ENCODE assay signal across 8 cellular contexts in the genomic region with DNA sequence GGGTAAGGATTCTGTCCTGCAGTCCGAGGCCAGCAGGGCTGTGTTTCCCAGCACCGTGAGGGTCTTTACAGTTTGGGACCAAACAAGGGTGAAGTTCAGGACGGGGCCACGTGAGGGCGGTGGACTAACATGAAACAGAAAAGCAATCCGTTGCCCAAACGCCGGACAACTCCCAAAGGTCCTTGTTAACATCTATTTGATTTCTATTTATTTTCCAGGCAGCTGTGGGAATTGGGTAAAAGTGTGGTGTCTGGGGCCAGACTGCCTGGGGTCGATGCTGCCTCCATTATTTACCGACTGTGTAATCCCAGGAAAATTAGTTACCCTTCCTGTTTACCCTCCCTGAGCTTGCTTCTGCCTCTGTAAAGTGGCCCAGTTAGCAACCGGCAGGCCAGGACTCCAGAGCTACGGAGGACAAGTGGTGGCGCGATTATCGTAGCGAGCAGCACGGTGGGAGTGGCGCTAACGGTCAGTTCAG.
DNase-seq lines count a peak whose midpoint lies in the region; ATAC-seq, FAIRE-seq and TF ChIP-seq lines count a peak whose summit lies in the region.

No MANE protein-coding gene starts in this region.

- no peak overlapping the region for H3K27ac ChIP-seq in neural progenitor cell
- no peak overlapping the region for H3K27ac ChIP-seq in upper lobe of left lung

- DNase-seq in Daoy (ENCODE audit: low read depth) (peak; percentile 76), NCI-H82 treated with DMSO at 0.1 percent for 48 hours (lab: John Stamatoyannopoulos, UW; ENCODE audit: unreplicated experiment) (peak; percentile 72), frontal cortex (ENCODE audit: low spot score in 2 of 2) (peak; percentile 15 to 57), neural progenitor cell (ENCODE audit: low spot score) (peak; percentile 92), upper lobe of left lung (peak in 1 of 2 donors; percentile 76)
- peak; percentile 70 to 76 for DNase-seq in activated T-cell treated with anti-CD3 and anti-CD28 coated beads, Interleukin-2, amount 50 U/mL, for 48 hours

- H3K79me2 ChIP-seq in neural progenitor cell (ENCODE audit: low read depth): no peaks in the 10 kb centered on the region

- peaks cover 12% of the 10 kb centered on the region for H3K27me3 Mint-ChIP-seq in neural progenitor cell (ENCODE audit: insufficient read depth, low read depth)

- peak overlapping the region; percentile 37 for H3K4me3 ChIP-seq in neural progenitor cell
- H3K4me3 ChIP-seq in upper lobe of left lung: peak overlapping the region in 3 of 4 donors; percentile 23 to 37 (median 27)

- H3K4me1 ChIP-seq in neural progenitor cell (peaks cover 26% of the 10 kb centered on the region), upper lobe of left lung (peaks cover 0 to 10% (median 5%) of the 10 kb centered on the region in 4 donors)

- no peaks in the 10 kb centered on the region for H3K9me3 Mint-ChIP-seq in neural progenitor cell

- no peak overlapping the region for H3K9ac ChIP-seq in neural progenitor cell

- peak overlapping the region; percentile 73 for H3K4me3 Mint-ChIP-seq in neural progenitor cell

- H2AFZ ChIP-seq in neural progenitor cell (replicated peaks): peak overlapping the region; percentile 94

- 4% methylated on average over 18 to 19 of the region's 19 CpGs for WGBS in upper lobe of left lung, 2 donors

- no peaks in the 10 kb centered on the region for H4K20me1 ChIP-seq in neural progenitor cell (ENCODE audit: low read depth)

- H3K36me3 ChIP-seq in neural progenitor cell (no peaks in the 10 kb centered on the region), upper lobe of left lung (no peaks in the 10 kb centered on the region)

- no peaks in the 10 kb centered on the region for H3K27me3 ChIP-seq in neural progenitor cell
- no peaks in the 10 kb centered on the region for H3K27me3 ChIP-seq in upper lobe of left lung

- H3K9me3 ChIP-seq in neural progenitor cell (ENCODE audit: low read depth): no peaks in the 10 kb centered on the region
- no peaks in the 10 kb centered on the region for H3K9me3 ChIP-seq in upper lobe of left lung

- FAIRE-seq in frontal cortex (lab: Jason Lieb, UNC): no peak

- no peak for TF ChIP-seq POLR2A in upper lobe of left lung (IDR thresholded peaks at IDR 0.05)

- ATAC-seq in HG03135 (IDR thresholded peaks at IDR 0.05; ENCODE audit: unreplicated experiment): peak; percentile 64
- ATAC-seq in upper lobe of left lung (ENCODE audit: low FRiP score in 2 of 2): peak; percentile 68 to 90
- ATAC-seq in HG02970 (IDR thresholded peaks at IDR 0.05; ENCODE audit: low FRiP score, unreplicated experiment): no peak

- H3K27ac Mint-ChIP-seq in neural progenitor cell: no peak overlapping the region

- H3K4me2 ChIP-seq in neural progenitor cell: peak overlapping the region; percentile 77

- TF ChIP-seq CTCF in neural progenitor cell (IDR thresholded peaks at IDR 0.05) (peak; percentile 79), upper lobe of left lung (IDR thresholded peaks at IDR 0.05) (peak; percentile 61 to 82 (median 76))

- H3K36me3 Mint-ChIP-seq in neural progenitor cell: no peaks in the 10 kb centered on the region

- TF ChIP-seq EP300 in upper lobe of left lung (IDR thresholded peaks at IDR 0.05): no peak

- H3F3A ChIP-seq in neural progenitor cell (ENCODE audit: low read depth): peaks cover 34% of the 10 kb centered on the region

- peaks cover 26% of the 10 kb centered on the region for H3K4me1 Mint-ChIP-seq in neural progenitor cell
